Comparison of ENCODE assay signal across 9 cellular contexts in genomic region chr16:85528528-85529387, GRCh38.
DNase-seq lines count a peak whose midpoint lies in the region; ATAC-seq, FAIRE-seq and TF ChIP-seq lines count a peak whose summit lies in the region.
"Had no signal": no experiment of that assay in that cellular context is flagged by ENCODE, and none has a peak within 500 bp of the region (broad histone marks: within the 10 kb centered on the region; RNA-seq: fewer than 3 reads in every experiment).

No MANE protein-coding gene starts in this region.

- peak; percentile 84 for ATAC-seq in GM12878
- peak; percentile 55 to 88 (median 86) for ATAC-seq in natural killer cell
- no peak for ATAC-seq in sciatic nerve

- TF ChIP-seq CTCF in MM.1S (IDR thresholded peaks at IDR 0.05; ENCODE audit: low read length), result peak; percentile 41
- TF ChIP-seq CTCF in GM12878 (IDR thresholded peaks at IDR 0.05 in 2 of 3, conservative IDR thresholded peaks at IDR 0.05 in 1 of 3; ENCODE audit: control insufficient read depth in 2 of 3, extremely low read depth in 1 of 3, insufficient read depth in 1 of 3, low read depth in 3 of 3, low read length in 3 of 3), result peak; percentile 46 to 77 (median 60)
- peak; percentile 54 for TF ChIP-seq CTCF in natural killer cell (IDR thresholded peaks at IDR 0.05)

- H3K36me3 ChIP-seq in MM.1S (replicated peaks; ENCODE audit: insufficient read depth, low read length) (no peaks in the 10 kb centered on the region), GM12878 (ENCODE audit: control insufficient read depth in 2 of 2, insufficient read depth in 2 of 2, low read length in 1 of 2) (no peaks in the 10 kb centered on the region)

- H3K27me3 ChIP-seq in MM.1S (replicated peaks; ENCODE audit: insufficient read depth, low read length) (peaks cover 25% of the 10 kb centered on the region), GM12878 (replicated peaks in 1 of 2; ENCODE audit: control insufficient read depth in 2 of 2, insufficient read depth in 2 of 2, low read length in 1 of 2) (no peaks in the 10 kb centered on the region; a peak in 1 of 4 replicates)

- no peaks in the 10 kb centered on the region for H3F3A ChIP-seq in MM.1S (ENCODE audit: insufficient read depth, low read length)

- BruUV-seq in GM12878 (replicated peaks; lab: Mats Ljungman, UMichigan), result no TSS peak

- no peak overlapping the region for H3K27ac Mint-ChIP-seq in natural killer cell
- H3K27ac Mint-ChIP-seq: T-helper 1 cell treated with Interleukin-12 subunit alpha and Interleukin-12 subunit beta and Interleukin-4 antibody, amounts not matched to agents 30 μg/mL and 1 μg/mL, for 36 hours had no signal

- H2AFZ ChIP-seq in MM.1S (ENCODE audit: low read length) (no peak overlapping the region), GM12878 (ENCODE audit: control insufficient read depth, low read depth, low read length) (no peak overlapping the region)

- POLR2A ChIA-PET in GM12878 (lab: Charles Lee), result no interaction called here

- H3K9me3 Mint-ChIP-seq in natural killer cell, result no peaks in the 10 kb centered on the region
- H3K9me3 Mint-ChIP-seq: T-helper 1 cell treated with Interleukin-12 subunit alpha and Interleukin-12 subunit beta and Interleukin-4 antibody, amounts not matched to agents 30 μg/mL and 1 μg/mL, for 36 hours had no signal

- RAD21 ChIA-PET in GM12878 (lab: Charles Lee; ENCODE audit: unreplicated experiment), result interaction anchor here (0.6 to 1.4 kb wide), 3 partner anchors 14 to 82 kb away, joined by 3 to 5 read pairs (median 3); no protein-coding TSS in a partner anchor

- no peak for TF ChIP-seq EP300 in GM12878 (IDR thresholded peaks at IDR 0.05; ENCODE audit: borderline replicate concordance in 1 of 2, control insufficient read depth in 1 of 2, low read depth in 2 of 2, low read length in 2 of 2)

- WGBS in GM12878 (ENCODE audit: insufficient coverage, insufficient replicate concordance, low lambda C conversion rate, missing lambda C conversion rate), result 49% methylated on average over 21 of the region's 21 CpGs

- no peak for TF ChIP-seq POLR2A in GM12878 (IDR thresholded peaks at IDR 0.05; ENCODE audit: low read depth, low read length)

- peak; percentile 19 for DNase-seq in CD1c-positive myeloid dendritic cell (ENCODE audit: extremely low spot score)
- no peak for DNase-seq in MM.1S
- no peak for DNase-seq in GM12878 (ENCODE audit: low read depth, low spot score)
- no peak for DNase-seq in natural killer cell
- no peak for DNase-seq in OCI-M2 (lab: John Stamatoyannopoulos, UW; ENCODE audit: unreplicated experiment)
- no peak for DNase-seq in DMS79 treated with DMSO at 0.1 percent for 48 hours (lab: John Stamatoyannopoulos, UW)
- no peak for DNase-seq in sciatic nerve (ENCODE audit: low spot score)
- no peak for DNase-seq in activated effector memory CD4-positive, alpha-beta T cell treated with anti-CD3 and anti-CD28 coated beads, Interleukin-2, amount 50 U/mL, for 16 hours

- H3K4me3 ChIP-seq in MM.1S (ENCODE audit: low read length) (no peak overlapping the region), GM12878 (no peak overlapping the region)

- no peaks in the 10 kb centered on the region for H3K36me3 Mint-ChIP-seq in natural killer cell

- no peaks in the 10 kb centered on the region for H3K9me2 ChIP-seq in MM.1S (replicated peaks; ENCODE audit: insufficient read depth, low read length)

- no peak overlapping the region for H3K9ac ChIP-seq in MM.1S (ENCODE audit: low read length)
- no peak overlapping the region for H3K9ac ChIP-seq in GM12878 (ENCODE audit: control insufficient read depth, insufficient read depth, low read length)

- H4K20me1 ChIP-seq in MM.1S (ENCODE audit: insufficient read depth, low read length), result no peaks in the 10 kb centered on the region
- H4K20me1 ChIP-seq in GM12878 (ENCODE audit: control insufficient read depth, insufficient read depth), result no peaks in the 10 kb centered on the region; the same call in 1 of the 2 replicates

- no peak overlapping the region for H3K4me2 ChIP-seq in MM.1S (ENCODE audit: low read depth, low read length)
- H3K4me2 ChIP-seq in GM12878 (ENCODE audit: control insufficient read depth, insufficient read depth), result no peak overlapping the region

- H3K27ac ChIP-seq in MM.1S (ENCODE audit: low read length) (no peak overlapping the region), GM12878 (ENCODE audit: control insufficient read depth, insufficient read depth) (no peak overlapping the region)

- H3K4me3 Mint-ChIP-seq in natural killer cell, result no peak overlapping the region
- H3K4me3 Mint-ChIP-seq: T-helper 1 cell treated with Interleukin-12 subunit alpha and Interleukin-12 subunit beta and Interleukin-4 antibody, amounts not matched to agents 30 μg/mL and 1 μg/mL, for 36 hours had no signal

- no peaks in the 10 kb centered on the region for H3K9me3 ChIP-seq in MM.1S (replicated peaks; ENCODE audit: insufficient read depth, low read length)
- no peaks in the 10 kb centered on the region for H3K9me3 ChIP-seq in GM12878 (replicated peaks; ENCODE audit: control insufficient read depth, insufficient read depth, low read length)

- H3K79me2 ChIP-seq in MM.1S (ENCODE audit: low read length) (no peaks in the 10 kb centered on the region), GM12878 (ENCODE audit: control insufficient read depth, insufficient read depth, low read length) (no peaks in the 10 kb centered on the region)

- in situ Hi-C loops in GM12878 (cut with MboI), result no loop called here

- intact Hi-C loops in GM12878 (cut with micrococcal nuclease; ENCODE audit: unreplicated experiment) (no loop called here), natural killer cell (cut with micrococcal nuclease) (no loop called here), sciatic nerve (cut with DNase I) (no loop called here)

- peaks cover 0 to 4% of the 10 kb centered on the region in 2 donors for H3K27me3 Mint-ChIP-seq in natural killer cell (ENCODE audit: low read depth in 2 of 2)

- SMC1A ChIA-PET in GM12878 (lab: Charles Lee; ENCODE audit: uncharacterized antibody, unreplicated experiment), result interaction anchor here (1.0 to 1.9 kb wide), 4 partner anchors 10 to 88 kb away, joined by 3 to 5 read pairs (median 4); no protein-coding TSS in a partner anchor

- CTCF ChIA-PET in GM12878 (lab: Yijun Ruan, JAX), result interaction anchor here (0.5 to 3.8 kb wide), 15 partner anchors 11 to 1730 kb away, joined by 3 to 29 read pairs (median 5); partner anchors contain the start of gene GSE1

- peak; percentile 43 for TF ChIP-seq RAD21 in GM12878 (IDR thresholded peaks at IDR 0.05; ENCODE audit: insufficient read depth, low read depth, low read length)

- peaks cover 0 to 5% of the 10 kb centered on the region in 2 donors for H3K4me1 Mint-ChIP-seq in natural killer cell

- H3K4me1 ChIP-seq in MM.1S (ENCODE audit: low read length), result no peaks in the 10 kb centered on the region
- H3K4me1 ChIP-seq in GM12878 (ENCODE audit: control insufficient read depth, insufficient read depth, low read length), result no peaks in the 10 kb centered on the region

- no peak for FAIRE-seq in GM12878 (lab: Jason Lieb, UNC)

TF ChIP-seq in GM12878, 131 proteins besides CTCF, POLR2A, EP300 and RAD21 (continues in another document):
- TF ChIP-seq GATAD2B (conservative IDR thresholded peaks at IDR 0.05; ENCODE audit: low read depth) (no peak), PKNOX1 (IDR thresholded peaks at IDR 0.05) (no peak), STAT1 (conservative IDR thresholded peaks at IDR 0.05) (no peak), BMI1 (IDR thresholded peaks at IDR 0.05; ENCODE audit: borderline replicate concordance) (no peak), RELB (IDR thresholded peaks at IDR 0.05; ENCODE audit: low read depth) (no peak), SMC3 (IDR thresholded peaks at IDR 0.05; ENCODE audit: borderline replicate concordance, low read length) (peak; percentile 31; the same call in 1 of the 2 replicates)
